In the genomic region with DNA sequence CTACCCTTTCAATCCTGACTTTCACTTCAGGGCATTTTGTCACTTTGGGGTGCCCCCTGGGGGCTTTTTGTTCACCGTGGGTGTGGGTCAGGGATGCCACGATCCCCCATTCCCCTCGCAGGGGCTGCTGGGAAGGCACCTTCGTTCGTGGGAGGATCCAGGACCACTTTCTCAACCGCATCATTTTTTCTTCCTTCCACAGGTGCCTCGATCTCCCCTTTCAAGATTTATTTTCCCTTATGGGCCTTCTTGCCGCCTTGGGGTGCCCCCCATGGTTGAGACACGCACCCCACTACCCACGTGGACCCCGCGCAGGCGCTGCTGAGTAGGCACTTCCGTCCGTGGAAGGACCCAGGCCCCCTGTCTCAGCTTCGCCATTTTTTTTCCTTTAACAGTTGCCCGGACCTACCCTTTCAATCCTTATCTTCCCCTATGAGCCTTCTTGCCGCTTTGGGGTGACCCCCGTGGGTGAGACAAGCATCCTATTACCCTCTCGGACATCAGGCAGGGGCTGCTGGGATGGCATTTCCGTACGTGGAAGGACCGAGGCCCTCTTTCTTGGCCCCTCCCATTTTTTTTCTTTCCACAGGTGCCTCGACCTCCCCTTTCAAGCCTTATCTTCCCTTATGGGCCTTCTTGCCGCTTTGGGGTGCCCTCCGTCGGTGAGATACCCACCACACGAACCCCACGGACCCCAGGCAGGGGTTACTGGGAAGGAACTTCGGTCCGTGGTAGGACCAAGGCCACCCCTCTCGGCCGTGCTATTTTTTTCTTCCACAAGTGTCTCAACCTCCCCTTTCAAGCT, we compare ENCODE assay signal across 1 cellular context.
TF ChIP-seq lines count a peak whose summit lies in the region.

No MANE protein-coding gene starts in this region.

TF ChIP-seq in WTC11, 78 proteins besides CTCF, POLR2A, EP300 and RAD21 (continued from another document):
- no peak for TF ChIP-seq STAT6 (CRISPR knock-in tag; conservative IDR thresholded peaks at IDR 0.05; ENCODE audit: low read depth)
- no peak for TF ChIP-seq AFF4 (CRISPR knock-in tag; IDR thresholded peaks at IDR 0.05; ENCODE audit: borderline replicate concordance)
- no peak for TF ChIP-seq USF1 (CRISPR knock-in tag; IDR thresholded peaks at IDR 0.05)
- TF ChIP-seq, protein P1, sequence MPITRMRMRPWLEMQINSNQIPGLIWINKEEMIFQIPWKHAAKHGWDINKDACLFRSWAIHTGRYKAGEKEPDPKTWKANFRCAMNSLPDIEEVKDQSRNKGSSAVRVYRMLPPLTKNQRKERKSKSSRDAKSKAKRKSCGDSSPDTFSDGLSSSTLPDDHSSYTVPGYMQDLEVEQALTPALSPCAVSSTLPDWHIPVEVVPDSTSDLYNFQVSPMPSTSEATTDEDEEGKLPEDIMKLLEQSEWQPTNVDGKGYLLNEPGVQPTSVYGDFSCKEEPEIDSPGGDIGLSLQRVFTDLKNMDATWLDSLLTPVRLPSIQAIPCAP (CRISPR knock-in tag; IDR thresholded peaks at IDR 0.05), result no peak
- no peak for TF ChIP-seq FOXJ3 (CRISPR knock-in tag; IDR thresholded peaks at IDR 0.05; ENCODE audit: borderline replicate concordance)
- TF ChIP-seq TEAD4 (CRISPR knock-in tag; IDR thresholded peaks at IDR 0.05), result no peak
- no peak for TF ChIP-seq HMGA2 (CRISPR knock-in tag; IDR thresholded peaks at IDR 0.05)
- TF ChIP-seq MLX (CRISPR knock-in tag; IDR thresholded peaks at IDR 0.05), result no peak
- no peak for TF ChIP-seq KAT7 (CRISPR knock-in tag; IDR thresholded peaks at IDR 0.05; ENCODE audit: borderline replicate concordance)
- no peak for TF ChIP-seq ATF6 (CRISPR knock-in tag; IDR thresholded peaks at IDR 0.05)
- TF ChIP-seq AR (CRISPR knock-in tag; IDR thresholded peaks at IDR 0.05), result no peak
